11 cellular contexts compared by ENCODE assay signal in genomic region chr12:44174053-44174452, GRCh38.
"Had no signal": no experiment of that assay in that cellular context is flagged by ENCODE, and none has a peak within 500 bp of the region (broad histone marks: within the 10 kb centered on the region; RNA-seq: fewer than 3 reads in every experiment).

No MANE protein-coding gene starts in this region.

- H3K27ac ChIP-seq: GM23248 had no signal

- FAIRE-seq: H1, H54 had no signal

- ATAC-seq: GM23338, HCT116 had no signal

- H3K36me3 ChIP-seq: HAP-1 had no signal

- H3K4me1 ChIP-seq: HAP-1 had no signal

- H3K27ac Mint-ChIP-seq: GM23338, H9, HFFc6 had no signal

- H3K9ac ChIP-seq: GM23248 had no signal

- H3K9me3 Mint-ChIP-seq: GM23338, H9, HFFc6 had no signal

- H3K4me3 Mint-ChIP-seq: GM23338, H9, HFFc6 had no signal

- H3K4me3 ChIP-seq: GM23248, GM23338, HAP-1 had no signal

- H3K4me2 ChIP-seq: GM23338 had no signal

- H3K4me1 Mint-ChIP-seq: GM23338, H9 had no signal

- DNase-seq: GM23248, GOT3, H7, H9, HCEC 1CT, HFFc6 had no signal

- H3K9me3 ChIP-seq: HAP-1 had no signal

- H2AFZ ChIP-seq: GM23248, GM23338 had no signal
